ENCODE assay signal across 2 cellular contexts in the genomic region with DNA sequence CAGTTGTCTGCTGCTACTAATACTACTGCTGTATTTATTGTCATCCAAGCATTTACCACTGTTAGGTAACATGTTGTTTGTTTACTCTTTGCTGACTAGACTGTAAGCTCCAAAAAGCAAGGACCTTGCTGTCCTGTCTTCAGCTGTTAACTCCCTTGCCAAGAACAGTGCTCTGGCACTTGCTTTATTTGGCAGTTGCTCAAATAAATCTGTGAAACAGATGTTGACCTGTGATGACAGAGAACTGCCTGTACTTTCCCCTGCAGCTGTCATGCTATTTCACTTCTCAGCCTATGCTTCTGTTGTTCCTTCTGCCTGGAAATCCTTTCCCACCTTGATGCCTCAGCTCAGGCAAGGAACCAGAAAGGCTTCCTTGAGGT.
TF ChIP-seq lines count a peak whose summit lies in the region.

No MANE protein-coding gene starts in this region.

TF ChIP-seq in A549, 52 proteins besides CTCF, POLR2A, EP300 and RAD21 (continued from another document):
- TF ChIP-seq, protein P1, sequence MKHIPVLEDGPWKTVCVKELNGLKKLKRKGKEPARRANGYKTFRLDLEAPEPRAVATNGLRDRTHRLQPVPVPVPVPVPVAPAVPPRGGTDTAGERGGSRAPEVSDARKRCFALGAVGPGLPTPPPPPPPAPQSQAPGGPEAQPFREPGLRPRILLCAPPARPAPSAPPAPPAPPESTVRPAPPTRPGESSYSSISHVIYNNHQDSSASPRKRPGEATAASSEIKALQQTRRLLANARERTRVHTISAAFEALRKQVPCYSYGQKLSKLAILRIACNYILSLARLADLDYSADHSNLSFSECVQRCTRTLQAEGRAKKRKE (CRISPR knock-in tag; IDR thresholded peaks at IDR 0.05; ENCODE audit: low read depth), result no peak

TF ChIP-seq in GM23338, 12 proteins besides CTCF, POLR2A, EP300 and RAD21 (continued from another document):
- TF ChIP-seq, protein P2, sequence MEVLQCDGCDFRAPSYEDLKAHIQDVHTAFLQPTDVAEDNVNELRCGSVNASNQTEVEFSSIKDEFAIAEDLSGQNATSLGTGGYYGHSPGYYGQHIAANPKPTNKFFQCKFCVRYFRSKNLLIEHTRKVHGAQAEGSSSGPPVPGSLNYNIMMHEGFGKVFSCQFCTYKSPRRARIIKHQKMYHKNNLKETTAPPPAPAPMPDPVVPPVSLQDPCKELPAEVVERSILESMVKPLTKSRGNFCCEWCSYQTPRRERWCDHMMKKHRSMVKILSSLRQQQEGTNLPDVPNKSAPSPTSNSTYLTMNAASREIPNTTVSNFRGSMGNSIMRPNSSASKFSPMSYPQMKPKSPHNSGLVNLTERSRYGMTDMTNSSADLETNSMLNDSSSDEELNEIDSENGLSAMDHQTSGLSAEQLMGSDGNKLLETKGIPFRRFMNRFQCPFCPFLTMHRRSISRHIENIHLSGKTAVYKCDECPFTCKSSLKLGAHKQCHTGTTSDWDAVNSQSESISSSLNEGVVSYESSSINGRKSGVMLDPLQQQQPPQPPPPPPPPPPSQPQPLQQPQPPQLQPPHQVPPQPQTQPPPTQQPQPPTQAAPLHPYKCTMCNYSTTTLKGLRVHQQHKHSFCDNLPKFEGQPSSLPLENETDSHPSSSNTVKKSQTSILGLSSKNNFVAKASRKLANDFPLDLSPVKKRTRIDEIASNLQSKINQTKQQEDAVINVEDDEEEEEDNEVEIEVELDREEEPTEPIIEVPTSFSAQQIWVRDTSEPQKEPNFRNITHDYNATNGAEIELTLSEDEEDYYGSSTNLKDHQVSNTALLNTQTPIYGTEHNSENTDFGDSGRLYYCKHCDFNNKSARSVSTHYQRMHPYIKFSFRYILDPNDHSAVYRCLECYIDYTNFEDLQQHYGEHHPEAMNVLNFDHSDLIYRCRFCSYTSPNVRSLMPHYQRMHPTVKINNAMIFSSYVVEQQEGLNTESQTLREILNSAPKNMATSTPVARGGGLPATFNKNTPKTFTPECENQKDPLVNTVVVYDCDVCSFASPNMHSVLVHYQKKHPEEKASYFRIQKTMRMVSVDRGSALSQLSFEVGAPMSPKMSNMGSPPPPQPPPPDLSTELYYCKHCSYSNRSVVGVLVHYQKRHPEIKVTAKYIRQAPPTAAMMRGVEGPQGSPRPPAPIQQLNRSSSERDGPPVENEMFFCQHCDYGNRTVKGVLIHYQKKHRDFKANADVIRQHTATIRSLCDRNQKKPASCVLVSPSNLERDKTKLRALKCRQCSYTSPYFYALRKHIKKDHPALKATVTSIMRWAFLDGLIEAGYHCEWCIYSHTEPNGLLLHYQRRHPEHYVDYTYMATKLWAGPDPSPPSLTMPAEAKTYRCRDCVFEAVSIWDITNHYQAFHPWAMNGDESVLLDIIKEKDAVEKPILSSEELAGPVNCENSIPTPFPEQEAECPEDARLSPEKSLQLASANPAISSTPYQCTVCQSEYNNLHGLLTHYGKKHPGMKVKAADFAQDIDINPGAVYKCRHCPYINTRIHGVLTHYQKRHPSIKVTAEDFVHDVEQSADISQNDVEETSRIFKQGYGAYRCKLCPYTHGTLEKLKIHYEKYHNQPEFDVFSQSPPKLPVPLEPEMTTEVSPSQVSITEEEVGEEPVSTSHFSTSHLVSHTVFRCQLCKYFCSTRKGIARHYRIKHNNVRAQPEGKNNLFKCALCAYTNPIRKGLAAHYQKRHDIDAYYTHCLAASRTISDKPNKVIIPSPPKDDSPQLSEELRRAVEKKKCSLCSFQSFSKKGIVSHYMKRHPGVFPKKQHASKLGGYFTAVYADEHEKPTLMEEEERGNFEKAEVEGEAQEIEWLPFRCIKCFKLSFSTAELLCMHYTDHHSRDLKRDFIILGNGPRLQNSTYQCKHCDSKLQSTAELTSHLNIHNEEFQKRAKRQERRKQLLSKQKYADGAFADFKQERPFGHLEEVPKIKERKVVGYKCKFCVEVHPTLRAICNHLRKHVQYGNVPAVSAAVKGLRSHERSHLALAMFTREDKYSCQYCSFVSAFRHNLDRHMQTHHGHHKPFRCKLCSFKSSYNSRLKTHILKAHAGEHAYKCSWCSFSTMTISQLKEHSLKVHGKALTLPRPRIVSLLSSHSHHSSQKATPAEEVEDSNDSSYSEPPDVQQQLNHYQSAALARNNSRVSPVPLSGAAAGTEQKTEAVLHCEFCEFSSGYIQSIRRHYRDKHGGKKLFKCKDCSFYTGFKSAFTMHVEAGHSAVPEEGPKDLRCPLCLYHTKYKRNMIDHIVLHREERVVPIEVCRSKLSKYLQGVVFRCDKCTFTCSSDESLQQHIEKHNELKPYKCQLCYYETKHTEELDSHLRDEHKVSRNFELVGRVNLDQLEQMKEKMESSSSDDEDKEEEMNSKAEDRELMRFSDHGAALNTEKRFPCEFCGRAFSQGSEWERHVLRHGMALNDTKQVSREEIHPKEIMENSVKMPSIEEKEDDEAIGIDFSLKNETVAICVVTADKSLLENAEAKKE (CRISPR knock-in tag; IDR thresholded peaks at IDR 0.05), result no peak
- TF ChIP-seq, protein P3, sequence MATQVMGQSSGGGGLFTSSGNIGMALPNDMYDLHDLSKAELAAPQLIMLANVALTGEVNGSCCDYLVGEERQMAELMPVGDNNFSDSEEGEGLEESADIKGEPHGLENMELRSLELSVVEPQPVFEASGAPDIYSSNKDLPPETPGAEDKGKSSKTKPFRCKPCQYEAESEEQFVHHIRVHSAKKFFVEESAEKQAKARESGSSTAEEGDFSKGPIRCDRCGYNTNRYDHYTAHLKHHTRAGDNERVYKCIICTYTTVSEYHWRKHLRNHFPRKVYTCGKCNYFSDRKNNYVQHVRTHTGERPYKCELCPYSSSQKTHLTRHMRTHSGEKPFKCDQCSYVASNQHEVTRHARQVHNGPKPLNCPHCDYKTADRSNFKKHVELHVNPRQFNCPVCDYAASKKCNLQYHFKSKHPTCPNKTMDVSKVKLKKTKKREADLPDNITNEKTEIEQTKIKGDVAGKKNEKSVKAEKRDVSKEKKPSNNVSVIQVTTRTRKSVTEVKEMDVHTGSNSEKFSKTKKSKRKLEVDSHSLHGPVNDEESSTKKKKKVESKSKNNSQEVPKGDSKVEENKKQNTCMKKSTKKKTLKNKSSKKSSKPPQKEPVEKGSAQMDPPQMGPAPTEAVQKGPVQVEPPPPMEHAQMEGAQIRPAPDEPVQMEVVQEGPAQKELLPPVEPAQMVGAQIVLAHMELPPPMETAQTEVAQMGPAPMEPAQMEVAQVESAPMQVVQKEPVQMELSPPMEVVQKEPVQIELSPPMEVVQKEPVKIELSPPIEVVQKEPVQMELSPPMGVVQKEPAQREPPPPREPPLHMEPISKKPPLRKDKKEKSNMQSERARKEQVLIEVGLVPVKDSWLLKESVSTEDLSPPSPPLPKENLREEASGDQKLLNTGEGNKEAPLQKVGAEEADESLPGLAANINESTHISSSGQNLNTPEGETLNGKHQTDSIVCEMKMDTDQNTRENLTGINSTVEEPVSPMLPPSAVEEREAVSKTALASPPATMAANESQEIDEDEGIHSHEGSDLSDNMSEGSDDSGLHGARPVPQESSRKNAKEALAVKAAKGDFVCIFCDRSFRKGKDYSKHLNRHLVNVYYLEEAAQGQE (IDR thresholded peaks at IDR 0.05; ENCODE audit: unreplicated experiment), result no peak
- TF ChIP-seq, protein P4, sequence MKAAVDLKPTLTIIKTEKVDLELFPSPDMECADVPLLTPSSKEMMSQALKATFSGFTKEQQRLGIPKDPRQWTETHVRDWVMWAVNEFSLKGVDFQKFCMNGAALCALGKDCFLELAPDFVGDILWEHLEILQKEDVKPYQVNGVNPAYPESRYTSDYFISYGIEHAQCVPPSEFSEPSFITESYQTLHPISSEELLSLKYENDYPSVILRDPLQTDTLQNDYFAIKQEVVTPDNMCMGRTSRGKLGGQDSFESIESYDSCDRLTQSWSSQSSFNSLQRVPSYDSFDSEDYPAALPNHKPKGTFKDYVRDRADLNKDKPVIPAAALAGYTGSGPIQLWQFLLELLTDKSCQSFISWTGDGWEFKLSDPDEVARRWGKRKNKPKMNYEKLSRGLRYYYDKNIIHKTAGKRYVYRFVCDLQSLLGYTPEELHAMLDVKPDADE (IDR thresholded peaks at IDR 0.05), result no peak
- TF ChIP-seq POLR2AphosphoS5 (IDR thresholded peaks at IDR 0.05; ENCODE audit: low read depth) (no peak), EZH2phosphoT487 (IDR thresholded peaks at IDR 0.05; ENCODE audit: unreplicated experiment) (no peak), ZNF331 (CRISPR knock-in tag; IDR thresholded peaks at IDR 0.05; ENCODE audit: low read depth) (no peak)
